Comparison of ENCODE assay signal across 18 cellular contexts in the genomic region with DNA sequence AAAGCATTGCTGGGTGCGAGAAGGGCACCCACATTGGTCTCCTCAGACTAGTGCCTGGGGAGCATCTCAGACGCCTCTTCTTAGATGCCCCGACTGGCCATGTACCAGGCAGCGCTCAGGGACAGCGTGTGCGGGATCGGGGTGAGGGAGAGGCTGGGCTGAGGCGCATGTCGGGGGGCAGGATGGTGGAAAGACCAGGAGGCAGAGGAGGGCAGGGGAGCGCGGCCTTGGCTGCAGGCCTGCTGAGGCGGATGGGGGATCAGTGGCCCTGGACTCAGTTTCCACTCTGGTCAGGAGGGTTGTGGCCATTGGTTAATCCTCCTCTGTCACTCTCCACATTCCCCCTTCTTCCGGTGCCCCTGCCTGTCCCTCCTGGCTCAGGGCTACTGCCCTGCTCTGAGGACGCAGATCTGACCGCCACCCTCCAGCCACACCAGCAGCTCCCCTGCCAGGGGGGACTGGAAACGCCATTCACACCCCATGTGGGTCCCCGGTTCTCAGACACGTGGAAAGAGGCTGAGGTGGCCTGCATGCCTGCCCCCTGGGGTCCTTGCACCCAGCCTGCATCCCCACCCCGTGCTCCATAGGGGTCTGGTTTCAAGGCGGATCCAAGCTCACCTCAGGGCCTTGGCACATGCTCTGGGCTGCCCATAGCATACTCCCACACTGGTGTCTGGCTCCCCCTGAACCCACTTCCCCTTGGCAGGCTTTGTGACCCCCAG.
A peak's percentile ranks its signal among the peaks of the same experiment; 100 is the strongest.
DNase-seq lines count a peak whose midpoint lies in the region; ATAC-seq and TF ChIP-seq lines count a peak whose summit lies in the region.
"Had no signal": no experiment of that assay in that cellular context is flagged by ENCODE, and none has a peak within 500 bp of the region (broad histone marks: within the 10 kb centered on the region; RNA-seq: fewer than 3 reads in every experiment).

No MANE protein-coding gene starts in this region.

- no peak overlapping the region for H3K4ac ChIP-seq in neuronal stem cell (ENCODE audit: low read length)

- no peak overlapping the region for H2BK12ac ChIP-seq in neuronal stem cell (ENCODE audit: low read length)

- no peak overlapping the region for H2AFZ ChIP-seq in neuronal stem cell (ENCODE audit: low read length)

- peak overlapping the region; percentile 65 for H2AK5ac ChIP-seq in neuronal stem cell (ENCODE audit: low read depth, low read length)

- no peak overlapping the region for H3K23ac ChIP-seq in neuronal stem cell (ENCODE audit: low read depth, low read length, poor library complexity)

- peak; percentile 38 for DNase-seq in activated CD8-positive, alpha-beta memory T cell treated with anti-CD3 and anti-CD28 coated beads for 24 hours
- no peak for DNase-seq in activated CD8-positive, alpha-beta memory T cell treated with anti-CD3 and anti-CD28 coated beads, Interleukin-2, amount 50 U/mL, for 4 hours
- peak; percentile 52 for DNase-seq in coronary artery (ENCODE audit: low spot score)
- no peak for DNase-seq in neuronal stem cell (ENCODE audit: low spot score)
- DNase-seq in type B pancreatic cell (ENCODE audit: extremely low spot score, unreplicated experiment): peak; percentile 64
- no peak for DNase-seq in Calu3
- DNase-seq in GM13977 (ENCODE audit: low spot score): no peak
- DNase-seq in activated T-cell treated with anti-CD3 and anti-CD28 coated beads, Interleukin-2, amount 50 U/mL, for 4 hours: no peak
- DNase-seq: HCEC 1CT, NCI-H1092 treated with DMSO at 0.1 percent for 48 hours, NCI-H146, NCI-H2081, NCI-H446 treated with DMSO at 0.1 percent for 48 hours, NCI-H69, SJCRH30 had no signal

- peak overlapping the region; percentile 97 for H3K14ac ChIP-seq in neuronal stem cell (ENCODE audit: low read length)

- intact Hi-C loops in Calu3 (cut with micrococcal nuclease; ENCODE audit: unreplicated experiment): no loop called here

- H3K27me3 Mint-ChIP-seq in type B pancreatic cell (peaks cover 49% of the 10 kb centered on the region), Calu3 (ENCODE audit: unreplicated experiment) (peaks cover 100% of the 10 kb centered on the region)
- peaks cover 5% of the 10 kb centered on the region for H3K27me3 Mint-ChIP-seq in activated T-cell treated with anti-CD3 and anti-CD28 coated beads, Interleukin-2, amount 50 U/mL, for 4 hours (ENCODE audit: low read depth)

- no peaks in the 10 kb centered on the region for H3K36me3 ChIP-seq in neuronal stem cell (replicated peaks in 1 of 2; ENCODE audit: control insufficient read depth in 2 of 2, insufficient read depth in 2 of 2, low read length in 2 of 2)
- H3K36me3 ChIP-seq: SJCRH30 had no signal

- in situ Hi-C loops in GM13977 (cut with MboI; ENCODE audit: low pct_unique_long_range_greater_than_20kb, low sequenced_read_pairs, unreplicated experiment): no loop called here

- H2BK15ac ChIP-seq in neuronal stem cell (ENCODE audit: low read length): peak overlapping the region; percentile 23

- no peak overlapping the region for H3K27ac ChIP-seq in coronary artery
- no peak overlapping the region for H3K27ac ChIP-seq in neuronal stem cell (replicated peaks; ENCODE audit: low read length)
- H3K27ac ChIP-seq: 22Rv1, SJCRH30 had no signal

- peaks cover 0 to 2% of the 10 kb centered on the region in 2 donors for H3K4me1 ChIP-seq in neuronal stem cell (ENCODE audit: control insufficient read depth in 2 of 2, insufficient read depth in 1 of 2, low read depth in 1 of 2, low read length in 2 of 2)
- H3K4me1 ChIP-seq: SJCRH30 had no signal

- H3K4me3 ChIP-seq in coronary artery (no peak overlapping the region), neuronal stem cell (ENCODE audit: low read length in 2 of 2) (peak overlapping the region in 1 of 2 donors; percentile 29)
- H3K4me3 ChIP-seq: K562, SJCRH30 had no signal

- no peak overlapping the region for H3K27ac Mint-ChIP-seq in type B pancreatic cell
- H3K27ac Mint-ChIP-seq in Calu3 (ENCODE audit: unreplicated experiment): no peak overlapping the region

- no peak overlapping the region for H3K9ac ChIP-seq in neuronal stem cell (ENCODE audit: low read depth, low read length, poor library complexity)

- H3K4me2 ChIP-seq in neuronal stem cell (ENCODE audit: insufficient read depth, low read length, poor library complexity, severe bottlenecking): no peak overlapping the region

- no peaks in the 10 kb centered on the region for H3K79me1 ChIP-seq in neuronal stem cell (ENCODE audit: low read depth, low read length)

- TF ChIP-seq CTCF in coronary artery (IDR thresholded peaks at IDR 0.05) (no peak), type B pancreatic cell (conservative IDR thresholded peaks at IDR 0.05) (no peak), Calu3 (IDR thresholded peaks at IDR 0.05; ENCODE audit: unreplicated experiment) (no peak), GM13977 (IDR thresholded peaks at IDR 0.05; ENCODE audit: extremely low read depth, insufficient read depth, missing control alignments) (no peak)

- peak overlapping the region; percentile 17 for H2BK5ac ChIP-seq in neuronal stem cell (ENCODE audit: low read length)

- H4K8ac ChIP-seq in neuronal stem cell (ENCODE audit: low read depth, low read length): no peak overlapping the region

- H2BK120ac ChIP-seq in neuronal stem cell (ENCODE audit: low read depth, low read length): no peak overlapping the region

- H3K9me3 Mint-ChIP-seq in type B pancreatic cell: peaks cover 5% of the 10 kb centered on the region
- H3K9me3 Mint-ChIP-seq in Calu3 (ENCODE audit: low read depth, unreplicated experiment): peaks cover 4% of the 10 kb centered on the region
- no peaks in the 10 kb centered on the region for H3K9me3 Mint-ChIP-seq in activated T-cell treated with anti-CD3 and anti-CD28 coated beads, Interleukin-2, amount 50 U/mL, for 4 hours

- no TSS peak for BruUV-seq in Calu3 (replicated peaks; lab: Mats Ljungman, UMichigan)

- H3K4me1 Mint-ChIP-seq in type B pancreatic cell (ENCODE audit: unreplicated experiment) (peaks cover 10% of the 10 kb centered on the region), Calu3 (ENCODE audit: low read depth, unreplicated experiment) (no peaks in the 10 kb centered on the region)
- H3K4me1 Mint-ChIP-seq in activated T-cell treated with anti-CD3 and anti-CD28 coated beads, Interleukin-2, amount 50 U/mL, for 4 hours (ENCODE audit: low read depth): no peaks in the 10 kb centered on the region

- no CpG with 5 or more reads among the region's 20 CpGs for WGBS in neuronal stem cell (ENCODE audit: extremely low coverage in 2 of 2, insufficient read length in 2 of 2, insufficient replicate concordance in 1 of 2), 2 donors

- peaks cover 0 to 3% of the 10 kb centered on the region in 2 donors for H3K9me3 ChIP-seq in neuronal stem cell (replicated peaks in 1 of 2; ENCODE audit: control insufficient read depth in 2 of 2, insufficient read depth in 1 of 2, low read depth in 1 of 2, low read length in 2 of 2)
- H3K9me3 ChIP-seq: SJCRH30 had no signal

- peaks cover 0 to 52% (median 3%) of the 10 kb centered on the region in 3 experiments for H3K27me3 ChIP-seq in neuronal stem cell (ENCODE audit: control insufficient read depth in 3 of 3, insufficient read depth in 3 of 3, low read depth in 1 of 3, low read length in 3 of 3)

- CTCF ChIA-PET in Calu3 (lab: Charles Lee): no interaction called here

- no peak for ATAC-seq in activated T-cell treated with anti-CD3 and anti-CD28 coated beads, Interleukin-2, amount 50 U/mL, for 4 hours
- ATAC-seq: K562, Panc1 had no signal

- H3K36me3 Mint-ChIP-seq in type B pancreatic cell (no peaks in the 10 kb centered on the region), Calu3 (ENCODE audit: insufficient read depth, unreplicated experiment) (no peaks in the 10 kb centered on the region)
- no peaks in the 10 kb centered on the region for H3K36me3 Mint-ChIP-seq in activated T-cell treated with anti-CD3 and anti-CD28 coated beads, Interleukin-2, amount 50 U/mL, for 4 hours (ENCODE audit: insufficient read depth)

- H3K18ac ChIP-seq in neuronal stem cell (ENCODE audit: low read length): peak overlapping the region; percentile 78

- H4K91ac ChIP-seq in neuronal stem cell (ENCODE audit: low read depth, low read length, poor library complexity): no peak overlapping the region

- H3K4me3 Mint-ChIP-seq in type B pancreatic cell (no peak overlapping the region), Calu3 (ENCODE audit: low read depth, unreplicated experiment) (no peak overlapping the region)
- H3K4me3 Mint-ChIP-seq in activated T-cell treated with anti-CD3 and anti-CD28 coated beads, Interleukin-2, amount 50 U/mL, for 4 hours: no peak overlapping the region

Comparison
In these comparisons a context has a peak if more than half of its experiments do, and no peak if none do; other contexts are left out.
1. DNase-seq: peak in activated CD8-positive, alpha-beta memory T cell treated with anti-CD3 and anti-CD28 coated beads for 24 hours (single experiment), coronary artery (single experiment) and type B pancreatic cell (single experiment); none in activated CD8-positive, alpha-beta memory T cell treated with anti-CD3 and anti-CD28 coated beads, Interleukin-2, amount 50 U/mL, for 4 hours (single experiment), neuronal stem cell (single experiment), Calu3 (single experiment), GM13977 (single experiment) and activated T-cell treated with anti-CD3 and anti-CD28 coated beads, Interleukin-2, amount 50 U/mL, for 4 hours (single experiment).